ENCODE assay signal across 12 cellular contexts in the genomic region with DNA sequence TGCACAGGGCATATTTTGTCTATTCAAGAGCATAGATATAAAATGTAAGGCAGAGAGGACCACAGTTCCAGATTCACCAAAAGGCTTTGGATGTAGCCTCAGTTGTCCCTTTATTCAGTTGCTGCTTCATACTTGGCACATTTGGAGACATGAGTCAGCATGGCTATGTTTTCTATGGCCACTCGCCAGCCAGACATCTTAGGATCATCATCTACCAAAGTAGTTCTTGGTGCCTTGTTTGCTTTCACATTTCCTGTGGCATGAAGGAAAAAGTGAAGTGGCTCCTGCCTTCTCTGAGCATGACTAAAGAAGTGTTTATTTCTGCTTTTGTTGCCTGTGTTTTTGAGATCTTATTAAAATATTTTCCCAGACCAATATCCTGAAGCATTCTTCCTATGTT. TPM values are rescaled to one million over a fixed set of nuclear protein-coding genes. Genes with fewer than 3 reads are reported as not detected.
DNase-seq lines count a peak whose midpoint lies in the region; ATAC-seq and TF ChIP-seq lines count a peak whose summit lies in the region.
"Had no signal": no experiment of that assay in that cellular context is flagged by ENCODE, and none has a peak within 500 bp of the region (broad histone marks: within the 10 kb centered on the region; RNA-seq: fewer than 3 reads in every experiment).

No MANE protein-coding gene starts in this region.

- no peak overlapping the region for H3K4me3 ChIP-seq in brain microvascular endothelial cell (ENCODE audit: low read depth, low read length)
- H3K4me3 ChIP-seq in kidney epithelial cell (ENCODE audit: low read depth, low read length) = no peak overlapping the region

- H3K27me3 ChIP-seq in brain microvascular endothelial cell (replicated peaks) (no peaks in the 10 kb centered on the region), kidney epithelial cell (ENCODE audit: control insufficient read depth, insufficient read depth, low read length) (no peaks in the 10 kb centered on the region)

- peak overlapping the region; percentile 10 for H3K27ac ChIP-seq in brain microvascular endothelial cell
- H3K27ac ChIP-seq: C4-2B, VCaP had no signal

- ATAC-seq in HG02759 (IDR thresholded peaks at IDR 0.05; ENCODE audit: unreplicated experiment) = no peak
- no peak for ATAC-seq in GM18498 (IDR thresholded peaks at IDR 0.05; ENCODE audit: unreplicated experiment)
- no peak for ATAC-seq in HG03342 (IDR thresholded peaks at IDR 0.05; ENCODE audit: unreplicated experiment)

- H3K36me3 ChIP-seq in brain microvascular endothelial cell (replicated peaks) (no peaks in the 10 kb centered on the region), kidney epithelial cell (ENCODE audit: control insufficient read depth, insufficient read depth, low read length) (no peaks in the 10 kb centered on the region)

- in situ Hi-C loops in brain microvascular endothelial cell (cut with HindIII; ENCODE audit: low pct_ligation_motif_present, low sequenced_read_pairs) = no loop called here

- no peak for TF ChIP-seq CTCF in brain microvascular endothelial cell (IDR thresholded peaks at IDR 0.05; ENCODE audit: low read depth, low read length, missing control alignments)
- no peak for TF ChIP-seq CTCF in kidney epithelial cell (IDR thresholded peaks at IDR 0.05; ENCODE audit: insufficient read depth, low read length, poor library complexity, severe bottlenecking)

- peak; percentile 73 for DNase-seq in AG08396 (ENCODE audit: low spot score)
- peak; percentile 48 for DNase-seq in LoVo (ENCODE audit: low spot score)
- DNase-seq in brain microvascular endothelial cell = peak; percentile 96
- peak; percentile 66 for DNase-seq in kidney epithelial cell (ENCODE audit: low read depth)
- no peak for DNase-seq in NCI-H345 treated with DMSO at 0.1 percent for 48 hours (lab: John Stamatoyannopoulos, UW; ENCODE audit: unreplicated experiment)
- DNase-seq: activated T-cell treated with anti-CD3 and anti-CD28 coated beads, Interleukin-2, amount 50 U/mL, for 24 hours; NCI-H1436 treated with DMSO at 0.1 percent for 48 hours had no signal

RNA-seq across cellular contexts. Expression of gene SUSD5, which starts 7.2 kb away (rescaled TPM):
- total RNA-seq in kidney epithelial cell = 1.4 and 2.0 TPM in 2 replicates
